Comparison of ENCODE assay signal across 10 cellular contexts in the genomic region with DNA sequence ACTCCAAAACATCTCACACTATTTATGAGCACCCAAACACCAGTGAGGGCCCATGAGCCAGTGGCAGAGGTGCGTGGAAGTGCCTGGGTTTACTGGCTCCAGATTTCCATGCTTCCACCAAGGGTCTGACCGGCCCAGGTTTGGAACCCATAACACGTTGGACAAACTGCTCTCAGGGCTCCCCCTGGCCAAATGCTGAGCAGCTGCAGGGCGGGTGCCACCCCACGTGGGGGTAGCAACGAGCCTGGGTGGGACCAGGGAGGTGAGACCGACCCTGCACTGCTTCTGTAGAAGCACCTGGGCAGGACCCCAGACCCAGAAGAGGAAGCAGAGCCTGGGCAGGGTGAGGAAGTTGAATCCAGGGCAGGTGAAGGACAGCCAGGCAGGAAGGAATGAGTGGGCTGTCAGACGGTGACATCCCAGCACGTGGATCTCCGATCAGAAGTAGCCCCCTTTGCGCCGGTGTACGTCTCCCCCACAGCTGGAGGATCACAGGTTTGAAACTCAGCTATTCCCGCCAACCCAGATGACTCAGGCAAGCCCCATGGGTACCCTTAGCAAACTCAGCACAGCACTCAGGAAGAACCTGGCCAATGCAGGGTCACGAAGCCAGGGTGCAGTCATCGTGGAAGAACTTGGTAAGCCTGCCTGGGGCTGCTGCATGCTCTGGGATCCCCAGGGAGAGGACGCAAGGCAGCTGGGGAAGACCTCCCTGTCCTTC.
A peak's percentile ranks its signal among the peaks of the same experiment; 100 is the strongest.
DNase-seq lines count a peak whose midpoint lies in the region; ATAC-seq and TF ChIP-seq lines count a peak whose summit lies in the region.
"Had no signal": no experiment of that assay in that cellular context is flagged by ENCODE, and none has a peak within 500 bp of the region (broad histone marks: within the 10 kb centered on the region; RNA-seq: fewer than 3 reads in every experiment).

No MANE protein-coding gene starts in this region.

- DNase-seq in heart right ventricle (no peak), right atrium auricular region (ENCODE audit: low spot score) (no peak), OCI-LY7 (ENCODE audit: low spot score) (no peak), fibroblast of peridontal ligament (ENCODE audit: extremely low read depth) (peak; percentile 4), tibial artery (peak; percentile 50 to 83), NCI-H524 (lab: John Stamatoyannopoulos, UW) (no peak), NCI-H345 treated with DMSO at 0.1 percent for 48 hours (lab: John Stamatoyannopoulos, UW; ENCODE audit: unreplicated experiment) (no peak), T-helper 1 cell (no peak)
- DNase-seq: NCI-H510A treated with DMSO at 0.1 percent for 48 hours; stimulated activated naive CD4-positive, alpha-beta T cell treated with Interleukin-2 at 50 U/mL for 16 hours had no signal

- H3K27ac ChIP-seq in heart right ventricle: peak overlapping the region in 7 of 10 donors; percentile 13 to 81 (median 29)
- peak overlapping the region in 1 of 2 donors; percentile 85 for H3K27ac ChIP-seq in right atrium auricular region
- no peak overlapping the region for H3K27ac ChIP-seq in OCI-LY7 (ENCODE audit: low read depth, low read length, poor library complexity, severe bottlenecking)
- peak overlapping the region; percentile 79 to 83 for H3K27ac ChIP-seq in tibial artery

- no peak overlapping the region for H3K4me2 ChIP-seq in OCI-LY7 (ENCODE audit: low read length)

- intact Hi-C loops in heart right ventricle (cut with DNase I): loop anchor here in 4 of 10 donors (5.0 kb wide), 3 partner anchors 33 to 43 kb away; no protein-coding TSS in a partner anchor
- intact Hi-C loops in OCI-LY7 (cut with micrococcal nuclease; ENCODE audit: unreplicated experiment): loop anchor here (10.0 kb wide), 1 partner anchor 61 kb away; no protein-coding TSS in a partner anchor
- intact Hi-C loops in tibial artery (cut with DNase I; ENCODE audit: low total_unique reads): no loop called here

- H3K9me3 ChIP-seq in heart right ventricle (peaks cover 0 to 6% (median 0%) of the 10 kb centered on the region in 11 donors), right atrium auricular region (no peaks in the 10 kb centered on the region), OCI-LY7 (ENCODE audit: low read length) (no peaks in the 10 kb centered on the region), tibial artery (no peaks in the 10 kb centered on the region)

- no peaks in the 10 kb centered on the region for H3K9me2 ChIP-seq in OCI-LY7 (ENCODE audit: insufficient read depth, low read length)

- BruUV-seq in OCI-LY7 (replicated peaks; lab: Mats Ljungman, UMichigan): no TSS peak

- peak in 1 of 8 donors; percentile 11 for ATAC-seq in heart right ventricle

- peaks cover 0 to 42% (median 7%) of the 10 kb centered on the region in 9 donors for H3K36me3 ChIP-seq in heart right ventricle
- H3K36me3 ChIP-seq in right atrium auricular region: peaks cover 13% of the 10 kb centered on the region
- no peaks in the 10 kb centered on the region for H3K36me3 ChIP-seq in OCI-LY7 (ENCODE audit: insufficient read depth, low read length)
- H3K36me3 ChIP-seq in tibial artery: peaks cover 0 to 9% (median 5%) of the 10 kb centered on the region in 3 donors

- POLR2A ChIA-PET in OCI-LY7 (lab: Charles Lee): interaction anchor here (0.7 kb wide), 1 partner anchor 1421 kb away, joined by 3 read pairs; no protein-coding TSS in a partner anchor

- no peak overlapping the region for H2AFZ ChIP-seq in OCI-LY7 (ENCODE audit: low read length)

- WGBS in heart right ventricle, 2 donors: 72 to 74% methylated on average over 17 of the region's 17 CpGs

- H3K27me3 ChIP-seq in heart right ventricle: no peaks in the 10 kb centered on the region
- H3K27me3 ChIP-seq in right atrium auricular region: no peaks in the 10 kb centered on the region
- no peaks in the 10 kb centered on the region for H3K27me3 ChIP-seq in tibial artery

- H3K79me2 ChIP-seq in OCI-LY7 (ENCODE audit: insufficient read depth, low read depth, low read length): no peaks in the 10 kb centered on the region

- no peaks in the 10 kb centered on the region for H4K20me1 ChIP-seq in OCI-LY7 (ENCODE audit: insufficient read depth, low read length)

- TF ChIP-seq CTCF in heart right ventricle (IDR thresholded peaks at IDR 0.05) (no peak), right atrium auricular region (IDR thresholded peaks at IDR 0.05) (no peak), OCI-LY7 (conservative IDR thresholded peaks at IDR 0.05; ENCODE audit: low read length) (peak; percentile 37; the same call in 1 of the 2 replicates), tibial artery (IDR thresholded peaks at IDR 0.05) (no peak)

- H3K4me3 ChIP-seq in heart right ventricle: no peak overlapping the region
- no peak overlapping the region for H3K4me3 ChIP-seq in right atrium auricular region
- no peak overlapping the region for H3K4me3 ChIP-seq in OCI-LY7 (ENCODE audit: low read depth, low read length, poor library complexity, severe bottlenecking)
- H3K4me3 ChIP-seq in tibial artery: no peak overlapping the region

- CTCF ChIA-PET in OCI-LY7 (lab: Charles Lee; ENCODE audit: unreplicated experiment): no interaction called here

- H3K4me1 ChIP-seq in heart right ventricle: peaks cover 32 to 97% (median 89%) of the 10 kb centered on the region in 9 donors
- H3K4me1 ChIP-seq in right atrium auricular region: peaks cover 0 to 93% of the 10 kb centered on the region in 2 donors
- H3K4me1 ChIP-seq in OCI-LY7 (ENCODE audit: insufficient read depth, low read length, poor library complexity, severe bottlenecking): peaks cover under 1% of the 10 kb centered on the region
- peaks cover 0 to 83% (median 59%) of the 10 kb centered on the region in 4 donors for H3K4me1 ChIP-seq in tibial artery

Comparison
In these comparisons a context has a peak if more than half of its experiments do, and no peak if none do; other contexts are left out.
1. DNase-seq: peak in fibroblast of peridontal ligament (single experiment) and tibial artery (2 of 2); none in heart right ventricle (0 of 2), right atrium auricular region (single experiment), OCI-LY7 (single experiment), NCI-H524 (0 of 2), NCI-H345 treated with DMSO at 0.1 percent for 48 hours (single experiment) and T-helper 1 cell (0 of 5).